25 cellular contexts compared by ENCODE assay signal in the genomic region with DNA sequence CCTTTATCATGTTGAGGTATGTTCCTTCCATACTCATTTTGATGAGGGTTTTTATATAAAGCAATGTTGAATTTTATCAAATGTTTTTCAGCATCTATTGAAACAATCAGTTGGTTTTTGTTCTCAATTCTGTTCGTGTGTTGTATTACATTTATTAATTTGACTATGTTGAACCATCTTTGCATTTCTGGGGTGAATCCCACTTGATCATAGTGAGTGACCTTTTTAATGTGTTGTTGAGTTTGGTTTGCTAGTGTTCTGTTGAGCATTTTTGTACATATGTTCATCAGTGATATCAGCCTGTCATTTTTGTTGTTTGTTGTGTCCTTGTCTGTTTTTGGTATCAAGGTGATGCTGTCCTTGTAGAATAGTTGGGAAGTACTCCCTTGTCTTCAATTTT.
"Had no signal": no experiment of that assay in that cellular context is flagged by ENCODE, and none has a peak within 500 bp of the region (broad histone marks: within the 10 kb centered on the region; RNA-seq: fewer than 3 reads in every experiment).

No MANE protein-coding gene starts in this region.

- H3K27me3 ChIP-seq: neural progenitor cell, ovary, right lobe of liver, sigmoid colon, stomach, thyroid gland, tibial nerve, upper lobe of left lung, vagina had no signal

- H3K4me2 ChIP-seq: neural progenitor cell had no signal

- FAIRE-seq: small intestine, urothelium cell line had no signal

- H3K4me1 ChIP-seq: neural progenitor cell, parathyroid adenoma, psoas muscle, right lobe of liver, sigmoid colon, stomach, thyroid gland, tibial nerve, upper lobe of left lung, vagina had no signal

- H3K36me3 ChIP-seq: neural progenitor cell, ovary, right lobe of liver, sigmoid colon, stomach, thoracic aorta, thyroid gland, tibial nerve, upper lobe of left lung, vagina had no signal

- ATAC-seq: psoas muscle; right cardiac atrium; right lobe of liver; stimulated activated effector memory CD8-positive, alpha-beta T cell treated with anti-CD3 and anti-CD28 coated beads, Interleukin-12 subunit alpha, Interleukin-12 subunit beta, amount 100 ng/mL, for 72 hours; stimulated activated naive B cell treated with anti-CD40 and anti-IgM and Interleukin-4, amounts not matched to agents 10 μg/mL and 1 μg/mL and 100 μg/mL, for 72 hours had no signal

- H3K9me3 ChIP-seq: ovary, psoas muscle, right lobe of liver, sigmoid colon, thoracic aorta, thyroid gland, vagina had no signal

- H3K27ac ChIP-seq: neural progenitor cell, ovary, parathyroid adenoma, psoas muscle, right lobe of liver, sigmoid colon, stomach, thoracic aorta, thyroid gland, tibial nerve, upper lobe of left lung, vagina had no signal

- DNase-seq: occipital lobe; ovary; posterior cingulate gyrus; psoas muscle; right cardiac atrium; right lobe of liver; sigmoid colon; small intestine; stimulated activated CD4-positive, alpha-beta T cell treated with anti-CD3 and anti-CD28 coated beads, Interleukin-15, amount 100 ng/mL, for 24 hours; stimulated activated CD4-positive, alpha-beta T cell treated with anti-CD3 and anti-CD28 coated beads, Interleukin-2, amount 100 ng/mL, for 24 hours; stimulated activated CD4-positive, alpha-beta T cell treated with anti-CD3 and anti-CD28 coated beads, Interleukin-2, amount 100 ng/mL, for 48 hours; stimulated activated CD4-positive, alpha-beta T cell treated with anti-CD3 and anti-CD28 coated beads, Interleukin-4, amount 100 ng/mL, for 24 hours; stimulated activated naive B cell treated with anti-CD40 and anti-IgM and Interleukin-4, amounts not matched to agents 10 μg/mL and 1 μg/mL and 100 μg/mL, for 72 hours; stimulated activated naive CD4-positive, alpha-beta T cell treated with Interleukin-2 at 50 U/mL for 16 hours; stomach; thyroid gland; trophoblast cell; upper lobe of left lung had no signal

- H2AFZ ChIP-seq: neural progenitor cell, parathyroid adenoma had no signal

- H3K4me3 ChIP-seq: neural progenitor cell, ovary, psoas muscle, right lobe of liver, sigmoid colon, stomach, thoracic aorta, thyroid gland, tibial nerve, upper lobe of left lung, vagina had no signal

- H3K79me2 ChIP-seq: parathyroid adenoma had no signal

- H3K9ac ChIP-seq: neural progenitor cell, parathyroid adenoma had no signal
